9 cellular contexts compared by ENCODE assay signal in the genomic region with DNA sequence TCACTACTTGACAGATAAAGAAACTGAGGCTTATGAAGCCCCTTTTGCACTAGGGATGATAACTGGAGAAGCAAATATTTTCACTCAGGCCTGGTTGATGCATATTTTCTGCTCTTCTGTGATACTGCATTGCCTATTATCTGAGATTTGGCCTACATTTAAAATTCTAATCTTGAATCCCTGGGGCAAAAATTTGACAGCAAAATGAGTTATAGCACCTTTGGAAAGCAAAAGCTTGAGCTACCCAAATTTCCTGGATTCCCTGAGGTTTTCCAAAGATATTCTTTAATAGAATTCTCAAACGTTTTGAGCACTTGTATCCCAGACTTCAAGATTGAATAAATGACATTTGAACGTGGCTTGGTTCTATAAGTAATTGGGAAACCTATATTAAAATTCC.
"Had no signal": no experiment of that assay in that cellular context is flagged by ENCODE, and none has a peak within 500 bp of the region (broad histone marks: within the 10 kb centered on the region; RNA-seq: fewer than 3 reads in every experiment).

No MANE protein-coding gene starts in this region.

- H3K9ac ChIP-seq: GM23248, KMS-11 had no signal

- H3K4me3 Mint-ChIP-seq: HFFc6, IgD-negative memory B cell had no signal

- H3K36me3 ChIP-seq: HAP-1 had no signal

- H3K36me3 Mint-ChIP-seq: IgD-negative memory B cell had no signal

- H3K4me2 ChIP-seq: KMS-11 had no signal

- H3K27me3 Mint-ChIP-seq: IgD-negative memory B cell had no signal

- H3K27ac Mint-ChIP-seq: HFFc6, IgD-negative memory B cell had no signal

- H3K27ac ChIP-seq: GM23248, KMS-11 had no signal

- ATAC-seq: HCT116 had no signal

- H3K4me1 Mint-ChIP-seq: IgD-negative memory B cell had no signal

- H2AFZ ChIP-seq: GM23248 had no signal

- H3K9me3 ChIP-seq: HAP-1 had no signal

- DNase-seq: GM23248, GOT3, H7, HFFc6, KBM-7 had no signal

- H3K4me3 ChIP-seq: GM23248, HAP-1 had no signal
